7 cellular contexts compared by ENCODE assay signal in the genomic region with DNA sequence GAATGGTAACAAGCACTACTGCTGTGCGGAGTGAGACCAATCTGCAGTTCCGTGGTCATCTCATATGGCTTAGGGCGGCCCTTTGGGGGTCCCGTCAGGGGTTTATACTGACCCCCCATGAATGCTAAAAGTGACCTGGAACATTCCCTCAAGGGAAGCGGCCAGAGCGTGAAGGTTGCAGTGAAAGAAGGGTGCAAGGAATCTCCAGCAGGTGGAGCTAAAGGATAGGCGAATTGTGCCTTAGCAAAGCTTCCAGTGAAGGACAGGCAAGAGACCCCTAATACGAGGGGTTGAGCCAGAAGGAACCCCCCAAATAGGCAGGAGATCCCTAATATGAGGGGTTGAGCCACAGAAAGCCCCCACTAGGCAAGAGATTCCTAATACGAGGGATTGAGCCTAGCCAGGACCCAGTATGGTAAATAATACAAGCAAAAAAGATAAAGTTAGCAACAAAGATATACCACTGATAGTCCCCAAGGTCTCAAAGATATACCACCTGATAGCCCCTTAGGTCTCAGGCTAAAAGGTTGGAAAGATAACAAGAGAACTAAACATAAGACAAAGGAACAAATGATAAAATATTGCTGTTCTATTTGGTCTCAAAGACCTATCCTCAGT. TPM values are rescaled to one million over a fixed set of nuclear protein-coding genes. Genes with fewer than 3 reads are reported as not detected.
DNase-seq lines count a peak whose midpoint lies in the region; ATAC-seq lines count a peak whose summit lies in the region.

No MANE protein-coding gene starts in this region.

- no peaks in the 10 kb centered on the region for H3K9me3 ChIP-seq in MG63

- DNase-seq in GM04504 (ENCODE audit: low read depth) (peak; percentile 21), MG63 (peak; percentile 11), T follicular helper cell (ENCODE audit: low read depth) (peak; percentile 41), astrocyte of the hippocampus (ENCODE audit: low read depth, low spot score) (peak; percentile 81), iPS DF 4.7 (ENCODE audit: extremely low read depth, low spot score) (peak; percentile 58)
- peak in 2 of 3 donors; percentile 34 to 63 for DNase-seq in stimulated activated CD4-positive, alpha-beta T cell treated with anti-CD3 and anti-CD28 coated beads, Interleukin-12 subunit alpha, Interleukin-12 subunit beta, amount 100 ng/mL, for 48 hours (ENCODE audit: low read depth in 2 of 3, low spot score in 1 of 3)

- H3K27me3 ChIP-seq in MG63: no peaks in the 10 kb centered on the region

- H3K36me3 ChIP-seq in MG63: no peaks in the 10 kb centered on the region

- H3K4me3 ChIP-seq in MG63: no peak overlapping the region

- ATAC-seq in HG02571 (IDR thresholded peaks at IDR 0.05; ENCODE audit: unreplicated experiment): no peak

RNA-seq across cellular contexts. Expression of gene NME6, which starts 27.5 kb away (rescaled TPM):
- 14.9 and 42.4 TPM in 2 replicates for total RNA-seq in MG63 (2014; rRNA removed; shearing (Covaris generic); ENCODE audit: low replicate concordance)

RNA-seq across cellular contexts. Expression of gene ZNF589, which starts 32.8 kb away (rescaled TPM):
- total RNA-seq in MG63 (2014; rRNA removed; shearing (Covaris generic); ENCODE audit: low replicate concordance): 3.0 and 4.5 TPM in 2 replicates

RNA-seq across cellular contexts. Expression of gene CAMP, which starts 50.4 kb away (rescaled TPM):
- total RNA-seq in MG63 (2014; rRNA removed; shearing (Covaris generic); ENCODE audit: low replicate concordance): not detected in 2 replicates

RNA-seq across cellular contexts. Expression of gene SPINK8, which starts 59.8 kb away (rescaled TPM):
- not detected in 2 replicates for total RNA-seq in MG63 (2014; rRNA removed; shearing (Covaris generic); ENCODE audit: low replicate concordance)

Comparison
In these comparisons a context has a peak if more than half of its experiments do, and no peak if none do; other contexts are left out.
1. DNase-seq: peak in every context shown above with its lines; median percentile 81 in astrocyte of the hippocampus; 58 in iPS DF 4.7; 48 in stimulated activated CD4-positive, alpha-beta T cell treated with anti-CD3 and anti-CD28 coated beads, Interleukin-12 subunit alpha, Interleukin-12 subunit beta, amount 100 ng/mL, for 48 hours; 41 in T follicular helper cell; 21 in GM04504; 11 in MG63.